In genomic region chr4:152773322-152773721, GRCh38 we compare ENCODE assay signal across 33 cellular contexts. TPM values are rescaled to one million over a fixed set of nuclear protein-coding genes. Genes with fewer than 3 reads are reported as not detected.
"Had no signal": no experiment of that assay in that cellular context is flagged by ENCODE, and none has a peak within 500 bp of the region (broad histone marks: within the 10 kb centered on the region; RNA-seq: fewer than 3 reads in every experiment).

No MANE protein-coding gene starts in this region.

- H3K9me3 ChIP-seq: adrenal gland, ascending aorta had no signal

- ATAC-seq: activated CD8-positive, alpha-beta T cell treated with anti-CD3 and anti-CD28 coated beads for 36 hours; activated naive CD4-positive, alpha-beta T cell treated with anti-CD3 and anti-CD28 coated beads, Interleukin-2, amount 50 U/mL, for 72 hours; activated T-cell treated with anti-CD3 and anti-CD28 coated beads, Interleukin-2, amount 50 U/mL, for 4 hours; activated T-cell treated with anti-CD3 and anti-CD28 coated beads, Interleukin-2, amount 50 U/mL, for 72 hours; activated T-helper 17 cell treated with anti-CD3 and anti-CD28 coated beads, Interleukin-2, amount 50 U/mL, for 72 hours had no signal

- H3K4me3 ChIP-seq: adrenal gland, ascending aorta, cardiac muscle cell had no signal

- H3K4me1 ChIP-seq: ascending aorta had no signal

- H3K27me3 ChIP-seq: adrenal gland, ascending aorta, cardiac muscle cell had no signal

- DNase-seq: activated B cell treated with CpG ODN at 0.5 μM for 24 hours; activated CD4-positive, alpha-beta memory T cell treated with anti-CD3 and anti-CD28 coated beads for 36 hours; activated CD4-positive, alpha-beta T cell treated with anti-CD3 and anti-CD28 coated beads for 4 hours; activated CD4-positive, alpha-beta T cell treated with anti-CD3 and anti-CD28 coated beads, Interleukin-2, amount 10 ng/mL, durations not matched to agents 24 days and 14 days; activated CD4-positive, alpha-beta T cell treated with anti-CD3 and anti-CD28 coated beads, Interleukin-2, amount 50 U/mL, for 1 hour; activated CD4-positive, alpha-beta T cell treated with anti-CD3 and anti-CD28 coated beads, Interleukin-2, amount 50 U/mL, for 4 hours; activated CD4-positive, CD25-positive, alpha-beta regulatory T cell treated with anti-CD3 and anti-CD28 coated beads, Interleukin-2, amount 50 U/mL, for 72 hours; activated CD8-positive, alpha-beta memory T cell treated with anti-CD3 and anti-CD28 coated beads, Interleukin-2, amount 50 U/mL, for 4 hours; activated CD8-positive, alpha-beta T cell treated with anti-CD3 and anti-CD28 coated beads for 36 hours; activated effector memory CD4-positive, alpha-beta T cell treated with anti-CD3 and anti-CD28 coated beads, Interleukin-2, amount 50 U/mL, for 16 hours; activated gamma-delta T cell treated with Interleukin-2 at 50 U/mL for 16 hours; activated naive CD4-positive, alpha-beta T cell; activated naive CD4-positive, alpha-beta T cell treated with anti-CD3 and anti-CD28 coated beads for 36 hours; activated naive CD4-positive, alpha-beta T cell treated with anti-CD3 and anti-CD28 coated beads, Interleukin-2, amount 50 U/mL, for 16 hours; activated naive CD8-positive, alpha-beta T cell treated with anti-CD3 and anti-CD28 coated beads for 36 hours; activated T-cell treated with anti-CD3 and anti-CD28 coated beads for 4 hours; activated T-cell treated with anti-CD3 and anti-CD28 coated beads, Interleukin-2, amount 50 U/mL, for 1 hour; activated T-cell treated with anti-CD3 and anti-CD28 coated beads, Interleukin-2, amount 50 U/mL, for 4 hours; activated T-cell treated with anti-CD3 and anti-CD28 coated beads, Interleukin-2, amount 50 U/mL, for 72 hours; adrenal gland; amniotic stem cell; caudate nucleus; cerebellar nuclear complex; T-helper 1 cell; T-helper 2 cell; T-helper 9 cell had no signal

- H3K27ac ChIP-seq: adrenal gland, ascending aorta, cardiac muscle cell, VCaP had no signal

- H3K36me3 ChIP-seq: adrenal gland, ascending aorta, cardiac muscle cell had no signal

- FAIRE-seq: bronchial epithelial cell, TTC549 had no signal

RNA-seq across cellular contexts. Expression of gene TIGD4, which starts 6.2 kb away (rescaled TPM):
- total RNA-seq: ascending aorta had no signal
